In the genomic region with DNA sequence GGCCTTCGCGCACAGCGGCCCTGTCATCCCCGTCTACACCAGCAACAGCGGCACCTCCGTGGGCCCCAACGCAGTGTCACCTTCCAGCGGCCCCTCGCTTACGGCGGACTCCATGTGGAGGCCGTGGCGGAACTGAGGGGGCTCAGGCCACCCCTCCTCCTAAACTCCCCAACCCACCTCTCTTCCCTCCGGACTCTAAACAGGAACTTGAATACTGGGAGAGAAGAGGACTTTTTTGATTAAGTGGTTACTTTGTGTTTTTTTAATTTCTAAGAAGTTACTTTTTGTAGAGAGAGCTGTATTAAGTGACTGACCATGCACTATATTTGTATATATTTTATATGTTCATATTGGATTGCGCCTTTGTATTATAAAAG, we compare ENCODE assay signal across 8 cellular contexts. TPM values are rescaled to one million over a fixed set of nuclear protein-coding genes. Genes with fewer than 3 reads are reported as not detected.
DNase-seq lines count a peak whose midpoint lies in the region; ATAC-seq, FAIRE-seq and TF ChIP-seq lines count a peak whose summit lies in the region.

No MANE protein-coding gene starts in this region.

- H3K27ac Mint-ChIP-seq in CD8-positive, alpha-beta memory T cell, result no peak overlapping the region

- no peak overlapping the region for H3K4me3 ChIP-seq in CD8-positive, alpha-beta memory T cell (ENCODE audit: low read length)
- H3K4me3 ChIP-seq in OCI-LY7 (ENCODE audit: low read depth, low read length, poor library complexity, severe bottlenecking) (peak overlapping the region; percentile 84), epithelial cell of esophagus (ENCODE audit: low read length) (peak overlapping the region; percentile 97), pancreas (peak overlapping the region; percentile 47 to 84 (median 65))

- no peak for DNase-seq in CD8-positive, alpha-beta memory T cell
- DNase-seq in OCI-LY7 (ENCODE audit: low spot score), result no peak
- peak; percentile 46 for DNase-seq in epithelial cell of esophagus (ENCODE audit: low read depth)
- DNase-seq in pancreas, result no peak
- no peak for DNase-seq in DMS114 treated with DMSO at 0.1 percent for 48 hours (lab: John Stamatoyannopoulos, UW; ENCODE audit: unreplicated experiment)

- TF ChIP-seq CTCF in OCI-LY7 (conservative IDR thresholded peaks at IDR 0.05; ENCODE audit: low read length), result peak; percentile 45
- no peak for TF ChIP-seq CTCF in epithelial cell of esophagus (IDR thresholded peaks at IDR 0.05; ENCODE audit: insufficient read depth, low read depth, low read length, missing control alignments)
- TF ChIP-seq CTCF in pancreas (IDR thresholded peaks at IDR 0.05), result no peak

- peaks cover 57 to 71% of the 10 kb centered on the region in 2 donors for H3K27me3 Mint-ChIP-seq in CD8-positive, alpha-beta memory T cell

- H3K4me1 Mint-ChIP-seq in CD8-positive, alpha-beta memory T cell, result peaks cover 35 to 57% (median 48%) of the 10 kb centered on the region in 3 donors

- intact Hi-C loops in OCI-LY7 (cut with micrococcal nuclease; ENCODE audit: unreplicated experiment), result loop anchor here (2.0 to 5.0 kb wide), 2 partner anchors 349 to 471 kb away; a partner anchor contains a TSS
- intact Hi-C loops in pancreas (cut with DNase I), result loop anchor here in 2 of 3 donors (5.0 to 10.0 kb wide), 5 partner anchors 63 to 356 kb away; no protein-coding TSS in a partner anchor

- H3K36me3 ChIP-seq in CD8-positive, alpha-beta memory T cell (ENCODE audit: insufficient read depth, low read length), result no peaks in the 10 kb centered on the region
- H3K36me3 ChIP-seq in OCI-LY7 (ENCODE audit: insufficient read depth, low read length) (peaks cover 7% of the 10 kb centered on the region; the same call in 1 of the 2 replicates), pancreas (no peaks in the 10 kb centered on the region)

- peaks cover 12% of the 10 kb centered on the region; the same call in 1 of the 2 replicates for H3K79me2 ChIP-seq in OCI-LY7 (ENCODE audit: insufficient read depth, low read depth, low read length)

- H3K4me1 ChIP-seq in CD8-positive, alpha-beta memory T cell (ENCODE audit: insufficient read depth, low read length), result peaks cover 42% of the 10 kb centered on the region
- H3K4me1 ChIP-seq in OCI-LY7 (ENCODE audit: insufficient read depth, low read length, poor library complexity, severe bottlenecking) (peaks cover 49% of the 10 kb centered on the region), pancreas (peaks cover 11 to 30% (median 29%) of the 10 kb centered on the region in 3 donors)

- no TSS peak for BruUV-seq in OCI-LY7 (replicated peaks; lab: Mats Ljungman, UMichigan)

- no peak overlapping the region for H2AFZ ChIP-seq in OCI-LY7 (ENCODE audit: low read length)

- H3K4me3 Mint-ChIP-seq in CD8-positive, alpha-beta memory T cell, result peak overlapping the region; percentile 42 to 64 (median 60)

- H3K4me2 ChIP-seq in OCI-LY7 (ENCODE audit: low read length), result peak overlapping the region; percentile 86

- H3K27me3 ChIP-seq in CD8-positive, alpha-beta memory T cell (ENCODE audit: insufficient read depth, low read length, poor library complexity, severe bottlenecking), result peaks cover 20% of the 10 kb centered on the region
- H3K27me3 ChIP-seq in pancreas, result no peaks in the 10 kb centered on the region

- FAIRE-seq in pancreas (lab: Jason Lieb, UNC), result no peak

- WGBS in pancreas, 2 donors, result 13 to 21% methylated on average over 12 to 15 of the region's 15 CpGs

- CTCF ChIA-PET in CD8-positive, alpha-beta memory T cell (lab: Charles Lee), result interaction anchor here (1.4 kb wide), 1 partner anchor 357 kb away, joined by 4 read pairs; no protein-coding TSS in a partner anchor
- CTCF ChIA-PET in OCI-LY7 (lab: Charles Lee; ENCODE audit: unreplicated experiment), result interaction anchor here (0.6 kb wide), 1 partner anchor 13 kb away, joined by 3 read pairs; no protein-coding TSS in a partner anchor

- H3K27ac ChIP-seq in CD8-positive, alpha-beta memory T cell (ENCODE audit: low read depth, low read length), result peak overlapping the region; percentile 47
- H3K27ac ChIP-seq in OCI-LY7 (ENCODE audit: low read depth, low read length, poor library complexity, severe bottlenecking) (no peak overlapping the region), pancreas (peak overlapping the region; percentile 74 to 98 (median 88))

- H3K9me2 ChIP-seq in OCI-LY7 (ENCODE audit: insufficient read depth, low read length), result no peaks in the 10 kb centered on the region

- H4K20me1 ChIP-seq in OCI-LY7 (ENCODE audit: insufficient read depth, low read length), result no peaks in the 10 kb centered on the region

- peaks cover 0 to 4% (median 0%) of the 10 kb centered on the region in 5 donors for H3K9me3 Mint-ChIP-seq in CD8-positive, alpha-beta memory T cell

- POLR2A ChIA-PET in CD8-positive, alpha-beta memory T cell (lab: Charles Lee), result no interaction called here
- POLR2A ChIA-PET in OCI-LY7 (lab: Charles Lee), result interaction anchor here (0.6 to 1.4 kb wide), 5 partner anchors 56 to 472 kb away, joined by 3 to 6 read pairs (median 4); no protein-coding TSS in a partner anchor

- H3K36me3 Mint-ChIP-seq in CD8-positive, alpha-beta memory T cell, result no peaks in the 10 kb centered on the region

- no peaks in the 10 kb centered on the region for H3K9me3 ChIP-seq in CD8-positive, alpha-beta memory T cell (ENCODE audit: low read length)
- H3K9me3 ChIP-seq in OCI-LY7 (ENCODE audit: low read length) (no peaks in the 10 kb centered on the region), pancreas (no peaks in the 10 kb centered on the region)

- ATAC-seq in pancreas (no peak), HG02840 (IDR thresholded peaks at IDR 0.05; ENCODE audit: low FRiP score, unreplicated experiment) (no peak), HG03280 (IDR thresholded peaks at IDR 0.05; ENCODE audit: unreplicated experiment) (no peak), HG02678 (IDR thresholded peaks at IDR 0.05; ENCODE audit: unreplicated experiment) (no peak)

RNA-seq across cellular contexts. Expression of a gene that starts 2.1 kb away (rescaled TPM):
- not detected for total RNA-seq in CD8-positive, alpha-beta memory T cell
- not detected for polyA plus RNA-seq in CD8-positive, alpha-beta memory T cell
- 0.72 and 1.1 TPM in 2 replicates for total RNA-seq in OCI-LY7 (2014; rRNA removed; shearing (Covaris generic))
- total RNA-seq in OCI-LY7 (2022) (3.0 and 3.4 TPM in 2 replicates), pancreas (10 to 100 TPM; 15.7 to 51.6 (median 36.3) TPM)
- polyA plus RNA-seq in pancreas, result 10 to 100 TPM; 22.3 to 68.5 TPM
